1 cellular context compared by ENCODE assay signal in the genomic region with DNA sequence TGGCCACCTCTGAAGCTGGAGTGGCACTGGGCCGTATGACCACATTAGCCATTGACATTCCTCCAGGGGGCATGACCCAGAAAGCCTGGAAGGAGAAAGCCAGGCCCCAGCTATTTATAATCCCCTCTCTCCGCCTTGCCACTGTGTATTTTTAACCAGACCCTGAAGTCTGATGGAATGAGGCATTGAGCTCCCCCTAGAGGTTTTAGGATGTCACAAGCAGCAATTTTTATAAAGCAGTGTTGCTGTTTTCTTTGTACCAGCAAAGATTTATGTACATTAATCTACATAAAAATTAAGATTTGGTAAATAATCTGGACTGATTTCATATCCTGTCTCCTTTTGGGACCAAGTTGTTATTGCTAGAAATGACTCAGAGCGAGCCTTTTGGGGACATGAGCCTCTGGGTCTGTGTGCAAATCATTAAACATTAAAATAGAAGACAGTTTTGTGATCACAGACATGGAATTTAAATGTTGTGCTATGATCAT.
TF ChIP-seq lines count a peak whose summit lies in the region.

No MANE protein-coding gene starts in this region.

TF ChIP-seq in HCT116, 20 proteins besides CTCF, POLR2A, EP300 and RAD21 (continued from another document):
- TF ChIP-seq SIN3A (IDR thresholded peaks at IDR 0.05; ENCODE audit: low read depth) (no peak), FOSL1 (IDR thresholded peaks at IDR 0.05; ENCODE audit: low read depth) (no peak), ELF1 (IDR thresholded peaks at IDR 0.05; ENCODE audit: borderline replicate concordance, low read depth) (no peak), YY1 (IDR thresholded peaks at IDR 0.05; ENCODE audit: extremely low read depth, insufficient replicate concordance, low read depth, low read length) (no peak), ZNF274 (IDR thresholded peaks at IDR 0.05; ENCODE audit: low read depth, low read length) (no peak), EGR1 (IDR thresholded peaks at IDR 0.05; ENCODE audit: low read depth) (no peak)
- TF ChIP-seq, protein P1, sequence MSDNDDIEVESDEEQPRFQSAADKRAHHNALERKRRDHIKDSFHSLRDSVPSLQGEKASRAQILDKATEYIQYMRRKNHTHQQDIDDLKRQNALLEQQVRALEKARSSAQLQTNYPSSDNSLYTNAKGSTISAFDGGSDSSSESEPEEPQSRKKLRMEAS (IDR thresholded peaks at IDR 0.05), result no peak
